In genomic region chr2:133674066-133674432, GRCh38 we compare ENCODE assay signal across 16 cellular contexts.
A peak's percentile ranks its signal among the peaks of the same experiment; 100 is the strongest.
DNase-seq lines count a peak whose midpoint lies in the region; ATAC-seq, FAIRE-seq and TF ChIP-seq lines count a peak whose summit lies in the region.
"Had no signal": no experiment of that assay in that cellular context is flagged by ENCODE, and none has a peak within 500 bp of the region (broad histone marks: within the 10 kb centered on the region; RNA-seq: fewer than 3 reads in every experiment).

No MANE protein-coding gene starts in this region.

- CTCF ChIA-PET in HEK293 (lab: Yijun Ruan, JAX) = interaction anchor here (0.8 kb wide), 1 partner anchor 144 kb away, joined by 3 read pairs; no protein-coding TSS in a partner anchor
- CTCF ChIA-PET in HepG2 (lab: Yijun Ruan, JAX; ENCODE audit: low intra/inter-chr PET ratio, low total read pairs) = no interaction called here

- TF ChIP-seq RAD21 in HepG2 (CRISPR knock-in tag; IDR thresholded peaks at IDR 0.05) = no peak

- no peak for DNase-seq in choroid plexus epithelial cell (ENCODE audit: low read depth)
- no peak for DNase-seq in HepG2 (ENCODE audit: low spot score)
- no peak for DNase-seq in substantia nigra (lab: John Stamatoyannopoulos, UW)
- DNase-seq in T-helper 2 cell treated with Interferon-gamma antibody and Interleukin-4, amounts not matched to agents 5 μg/mL and 100 μg/mL, for 36 hours (ENCODE audit: low spot score) = no peak
- DNase-seq in islet precursor cell = no peak
- DNase-seq in occipital lobe (lab: John Stamatoyannopoulos, UW) = no peak
- DNase-seq in activated CD4-positive, alpha-beta T cell treated with anti-CD3 and anti-CD28 coated beads, Interleukin-2, amount 50 U/mL, for 48 hours = no peak
- DNase-seq: activated CD4-positive, alpha-beta T cell treated with anti-CD3 and anti-CD28 coated beads for 48 hours; CD4-positive, alpha-beta T cell; GDM1; Kasumi-1; stimulated activated CD4-positive, alpha-beta T cell treated with anti-CD3 and anti-CD28 coated beads, Interleukin-2, amount 100 ng/mL, for 48 hours; T-helper 17 cell had no signal

- no peak overlapping the region for H2AFZ ChIP-seq in HepG2 (ENCODE audit: low read length)

- intact Hi-C loops in HepG2 (cut with micrococcal nuclease; ENCODE audit: unreplicated experiment) = no loop called here

- H3K9ac ChIP-seq in HepG2 (ENCODE audit: insufficient read depth, low read depth, low read length) = no peak overlapping the region

- H3K9me3 Mint-ChIP-seq in T-helper 2 cell treated with Interferon-gamma antibody and Interleukin-4, amounts not matched to agents 5 μg/mL and 100 μg/mL, for 36 hours = peaks cover 2% of the 10 kb centered on the region

- TF ChIP-seq CTCF in HEK293 (tag by site-specific recombination; IDR thresholded peaks at IDR 0.05) (no peak), choroid plexus epithelial cell (conservative IDR thresholded peaks at IDR 0.05; ENCODE audit: low read depth, low read length) (no peak), HepG2 (CRISPR knock-in tag; IDR thresholded peaks at IDR 0.05) (no peak)

- peak overlapping the region; percentile 48; the same call in 1 of the 2 replicates for H3K27ac ChIP-seq in HEK293 (ENCODE audit: extremely low read depth, low read depth, low read length)
- H3K27ac ChIP-seq in HepG2 (ENCODE audit: extremely low read length, insufficient read depth, low read length) = no peak overlapping the region
- peak overlapping the region; percentile 86 for H3K27ac ChIP-seq in substantia nigra (ENCODE audit: low read depth, low read length, poor library complexity, severe bottlenecking)

- no peak overlapping the region for H3K27ac Mint-ChIP-seq in T-helper 2 cell treated with Interferon-gamma antibody and Interleukin-4, amounts not matched to agents 5 μg/mL and 100 μg/mL, for 36 hours
- H3K27ac Mint-ChIP-seq: activated T-helper 1 cell treated with anti-CD3 and anti-CD28 coated beads, Interleukin-12 subunit alpha, Interleukin-12 subunit beta, Interleukin-2, Interleukin-4 antibody, amounts not matched to agents 30 ng/mL and 10 ng/mL and 1 ng/mL, durations not matched to agents 14 hours and 24 hours and 36 hours; CD4-positive, alpha-beta T cell; T-helper 17 cell had no signal

- in situ Hi-C loops in HepG2 (cut with HindIII; ENCODE audit: extremely low pct_ligation_motif_present, low pct_unique_long_range_greater_than_20kb) = no loop called here

- H3K79me2 ChIP-seq in HepG2 (ENCODE audit: insufficient read depth, low read length) = no peaks in the 10 kb centered on the region

- no peaks in the 10 kb centered on the region for H3K9me3 ChIP-seq in HEK293 (ENCODE audit: control insufficient read depth, insufficient read depth, low read depth, low read length)
- no peaks in the 10 kb centered on the region for H3K9me3 ChIP-seq in HepG2 (ENCODE audit: low read length)

- no TSS peak for BruUV-seq in HepG2 (replicated peaks; lab: Mats Ljungman, UMichigan)

- H3K4me1 Mint-ChIP-seq in T-helper 2 cell treated with Interferon-gamma antibody and Interleukin-4, amounts not matched to agents 5 μg/mL and 100 μg/mL, for 36 hours (ENCODE audit: low read depth) = no peaks in the 10 kb centered on the region
- H3K4me1 Mint-ChIP-seq: T-helper 17 cell had no signal

- 17% methylated on average over 4 of the region's 4 CpGs for WGBS in HepG2 (ENCODE audit: low lambda C conversion rate)

- no peak overlapping the region for H3K4me3 Mint-ChIP-seq in T-helper 2 cell treated with Interferon-gamma antibody and Interleukin-4, amounts not matched to agents 5 μg/mL and 100 μg/mL, for 36 hours
- H3K4me3 Mint-ChIP-seq: activated T-helper 1 cell treated with anti-CD3 and anti-CD28 coated beads, Interleukin-12 subunit alpha, Interleukin-12 subunit beta, Interleukin-2, Interleukin-4 antibody, amounts not matched to agents 30 ng/mL and 10 ng/mL and 1 ng/mL, durations not matched to agents 14 hours and 24 hours and 36 hours; CD4-positive, alpha-beta T cell; T-helper 17 cell had no signal

- no peaks in the 10 kb centered on the region for H3K27me3 ChIP-seq in HepG2 (ENCODE audit: control insufficient read depth in 1 of 2, insufficient read depth in 2 of 2, low read length in 2 of 2)

- TF ChIP-seq EP300 in HepG2 (IDR thresholded peaks at IDR 0.05; ENCODE audit: low read depth in 2 of 2, low read length in 2 of 2) (no peak), HepG2 (CRISPR knock-in tag; IDR thresholded peaks at IDR 0.05; ENCODE audit: borderline replicate concordance) (no peak)

- H3K4me1 ChIP-seq in HEK293 (ENCODE audit: control insufficient read depth, insufficient read depth, low read length) (peaks cover 15% of the 10 kb centered on the region), HepG2 (ENCODE audit: insufficient read depth, low read length) (peaks cover 15% of the 10 kb centered on the region)

- FAIRE-seq in HepG2 (lab: Jason Lieb, UNC) = no peak
- FAIRE-seq: GM18507 had no signal

- no peaks in the 10 kb centered on the region for H3K36me3 Mint-ChIP-seq in T-helper 2 cell treated with Interferon-gamma antibody and Interleukin-4, amounts not matched to agents 5 μg/mL and 100 μg/mL, for 36 hours (ENCODE audit: low read depth)

- H4K20me1 ChIP-seq in HepG2 (ENCODE audit: insufficient read depth, low read length) = no peaks in the 10 kb centered on the region

- no peaks in the 10 kb centered on the region for H3K36me3 ChIP-seq in HEK293 (ENCODE audit: control insufficient read depth in 2 of 2, insufficient read depth in 1 of 2, low read length in 2 of 2)
- H3K36me3 ChIP-seq in HepG2 (replicated peaks in 1 of 2; ENCODE audit: control insufficient read depth in 1 of 2, insufficient read depth in 2 of 2, low read length in 2 of 2) = no peaks in the 10 kb centered on the region

- no peak overlapping the region for H3K4me3 ChIP-seq in HEK293 (ENCODE audit: low read depth, low read length)
- peak overlapping the region; percentile 46 for H3K4me3 ChIP-seq in choroid plexus epithelial cell (ENCODE audit: low read depth, low read length)
- H3K4me3 ChIP-seq in HepG2 (replicated peaks in 1 of 3; ENCODE audit: insufficient read depth in 1 of 3, low read depth in 2 of 3, low read length in 3 of 3) = no peak overlapping the region

- H3K27me3 Mint-ChIP-seq in T-helper 2 cell treated with Interferon-gamma antibody and Interleukin-4, amounts not matched to agents 5 μg/mL and 100 μg/mL, for 36 hours (ENCODE audit: low read depth) = peaks cover 2% of the 10 kb centered on the region

- no peak for TF ChIP-seq POLR2A in HepG2 (IDR thresholded peaks at IDR 0.05; ENCODE audit: insufficient read depth in 1 of 2, low read depth in 2 of 2, low read length in 2 of 2)

- POLR2A ChIA-PET in HEK293 (lab: Yijun Ruan, JAX) = no interaction called here
- POLR2A ChIA-PET in HepG2 (lab: Yijun Ruan, JAX) = no interaction called here

- peak; percentile 52 for ATAC-seq in HepG2
- ATAC-seq: T-helper 17 cell had no signal

- H3K4me2 ChIP-seq in HepG2 (ENCODE audit: low read depth, low read length) = peak overlapping the region; percentile 3; the same call in 1 of the 2 replicates

TF ChIP-seq in HEK293, 187 proteins besides CTCF, POLR2A, EP300 and RAD21 (continues in another document):
- no peak for TF ChIP-seq ZNF639 (tag by site-specific recombination; IDR thresholded peaks at IDR 0.05)
- no peak for TF ChIP-seq ZNF747 (tag by site-specific recombination; IDR thresholded peaks at IDR 0.05)
- TF ChIP-seq ZFP41 (tag by site-specific recombination; IDR thresholded peaks at IDR 0.05; ENCODE audit: borderline replicate concordance) = no peak
- no peak for TF ChIP-seq KLF8 (tag by site-specific recombination; IDR thresholded peaks at IDR 0.05)
- no peak for TF ChIP-seq ZNF350 (tag by site-specific recombination; IDR thresholded peaks at IDR 0.05)
- TF ChIP-seq ZNF248 (tag by site-specific recombination; IDR thresholded peaks at IDR 0.05) = no peak
- TF ChIP-seq ZNF501 (tag by site-specific recombination; IDR thresholded peaks at IDR 0.05) = no peak
- TF ChIP-seq WT1 (tag by site-specific recombination; IDR thresholded peaks at IDR 0.05) = no peak

TF ChIP-seq in HepG2, 621 proteins besides CTCF, POLR2A, EP300 and RAD21 (continues in another document):
- TF ChIP-seq, protein P1, sequence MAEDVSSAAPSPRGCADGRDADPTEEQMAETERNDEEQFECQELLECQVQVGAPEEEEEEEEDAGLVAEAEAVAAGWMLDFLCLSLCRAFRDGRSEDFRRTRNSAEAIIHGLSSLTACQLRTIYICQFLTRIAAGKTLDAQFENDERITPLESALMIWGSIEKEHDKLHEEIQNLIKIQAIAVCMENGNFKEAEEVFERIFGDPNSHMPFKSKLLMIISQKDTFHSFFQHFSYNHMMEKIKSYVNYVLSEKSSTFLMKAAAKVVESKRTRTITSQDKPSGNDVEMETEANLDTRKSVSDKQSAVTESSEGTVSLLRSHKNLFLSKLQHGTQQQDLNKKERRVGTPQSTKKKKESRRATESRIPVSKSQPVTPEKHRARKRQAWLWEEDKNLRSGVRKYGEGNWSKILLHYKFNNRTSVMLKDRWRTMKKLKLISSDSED (CRISPR knock-in tag; IDR thresholded peaks at IDR 0.05) = no peak
- TF ChIP-seq RBM22 (optimal IDR thresholded peaks at IDR 0.05; ENCODE audit: low read length) (no peak), SIN3A (IDR thresholded peaks at IDR 0.05; ENCODE audit: borderline replicate concordance, low read depth, low read length) (no peak), CHD2 (IDR thresholded peaks at IDR 0.05; ENCODE audit: low read depth, low read length) (no peak), CBFB (CRISPR knock-in tag; IDR thresholded peaks at IDR 0.05) (no peak), GMEB2 (CRISPR knock-in tag; IDR thresholded peaks at IDR 0.05; ENCODE audit: low read depth) (no peak), DR1 (CRISPR knock-in tag; IDR thresholded peaks at IDR 0.05) (no peak)
